Comparison of ENCODE assay signal across 8 cellular contexts in genomic region chr1:146032613-146033219, GRCh38.
DNase-seq lines count a peak whose midpoint lies in the region; ATAC-seq, FAIRE-seq and TF ChIP-seq lines count a peak whose summit lies in the region.

No MANE protein-coding gene starts in this region.

- no peaks in the 10 kb centered on the region for H3K36me3 Mint-ChIP-seq in nephron progenitor cell (ENCODE audit: low read depth)

- no peak overlapping the region for H3K27ac ChIP-seq in C4-2B

- H3K4me1 Mint-ChIP-seq in nephron progenitor cell: peaks cover 9% of the 10 kb centered on the region

- H3K4me3 Mint-ChIP-seq in nephron progenitor cell: no peak overlapping the region

- H3K27ac Mint-ChIP-seq in nephron progenitor cell: no peak overlapping the region

- TF ChIP-seq CTCF in C4-2B (conservative IDR thresholded peaks at IDR 0.05) (peak; percentile 74), nephron progenitor cell (IDR thresholded peaks at IDR 0.05) (peak; percentile 39)

- peaks cover 10% of the 10 kb centered on the region for H3K27me3 Mint-ChIP-seq in nephron progenitor cell (ENCODE audit: low read depth, poor library complexity)

- DNase-seq in GM19239 (ENCODE audit: insufficient read length, low spot score): no peak
- DNase-seq in NCI-H526 treated with DMSO at 0.1 percent for 48 hours (lab: John Stamatoyannopoulos, UW): peak; percentile 88
- DNase-seq in cerebellar cortex (ENCODE audit: low spot score): peak; percentile 56
- no peak for DNase-seq in nephron progenitor cell
- no peak for DNase-seq in AG08396 (ENCODE audit: low spot score)
- DNase-seq in NCI-H774 (lab: John Stamatoyannopoulos, UW): no peak

- ATAC-seq in GM21576 (IDR thresholded peaks at IDR 0.05; ENCODE audit: unreplicated experiment): no peak

- FAIRE-seq in GM19239 (lab: Jason Lieb, UNC): peak; percentile 70

- peaks cover 11% of the 10 kb centered on the region for H3K9me3 Mint-ChIP-seq in nephron progenitor cell

Comparison
In these comparisons a context has a peak if more than half of its experiments do, and no peak if none do; other contexts are left out.
1. DNase-seq: peak in NCI-H526 treated with DMSO at 0.1 percent for 48 hours (single experiment) and cerebellar cortex (single experiment); none in GM19239 (single experiment), nephron progenitor cell (single experiment), AG08396 (single experiment) and NCI-H774 (single experiment).